8 cellular contexts compared by ENCODE assay signal in genomic region chr12:6699989-6700645, GRCh38. TPM values are rescaled to one million over a fixed set of nuclear protein-coding genes. Genes with fewer than 3 reads are reported as not detected.
DNase-seq lines count a peak whose midpoint lies in the region; ATAC-seq lines count a peak whose summit lies in the region.

No MANE protein-coding gene starts in this region.

- no peak overlapping the region for H3K27ac Mint-ChIP-seq in dendritic cell treated with granulocyte-macrophage colony-stimulating factor and Interleukin-4, amounts not matched to agents 40 ng/mL and 50 ng/mL, for 4 days

- no peaks in the 10 kb centered on the region for H3K36me3 Mint-ChIP-seq in dendritic cell treated with granulocyte-macrophage colony-stimulating factor and Interleukin-4, amounts not matched to agents 40 ng/mL and 50 ng/mL, for 4 days (ENCODE audit: low read depth)

- H3K4me1 Mint-ChIP-seq in dendritic cell treated with granulocyte-macrophage colony-stimulating factor and Interleukin-4, amounts not matched to agents 40 ng/mL and 50 ng/mL, for 4 days (ENCODE audit: low read depth), result peaks cover 40% of the 10 kb centered on the region

- H3K27me3 Mint-ChIP-seq in dendritic cell treated with granulocyte-macrophage colony-stimulating factor and Interleukin-4, amounts not matched to agents 40 ng/mL and 50 ng/mL, for 4 days, result peaks cover 86% of the 10 kb centered on the region

- DNase-seq in ELR (ENCODE audit: low read depth) (peak; percentile 24), SJCRH30 (peak; percentile 17 to 36), NCI-H1436 (lab: John Stamatoyannopoulos, UW) (no peak), superior temporal gyrus (ENCODE audit: extremely low spot score) (no peak), T1000 (lab: John Stamatoyannopoulos, UW) (no peak)

- H3K9me3 ChIP-seq in SJCRH30 (replicated peaks) (no peaks in the 10 kb centered on the region; the same call in 1 of the 2 replicates), muscle layer of duodenum (ENCODE audit: control insufficient read depth in 1 of 2, low read length in 2 of 2) (peaks cover 0 to 6% of the 10 kb centered on the region in 2 donors)

- peak overlapping the region; percentile 17 for H3K4me3 Mint-ChIP-seq in dendritic cell treated with granulocyte-macrophage colony-stimulating factor and Interleukin-4, amounts not matched to agents 40 ng/mL and 50 ng/mL, for 4 days

- H3K4me3 ChIP-seq in SJCRH30 (peak overlapping the region; percentile 58), muscle layer of duodenum (ENCODE audit: low read depth in 1 of 2, low read length in 2 of 2) (peak overlapping the region; percentile 11 to 65)

- peaks cover 40% of the 10 kb centered on the region for H3K27me3 ChIP-seq in SJCRH30
- peaks cover 22% of the 10 kb centered on the region for H3K27me3 ChIP-seq in muscle layer of duodenum (ENCODE audit: low read depth, low read length)

- no peak for ATAC-seq in GM21717 (IDR thresholded peaks at IDR 0.05; ENCODE audit: unreplicated experiment)

- H3K4me1 ChIP-seq in SJCRH30, result peaks cover 4% of the 10 kb centered on the region; the same call in 1 of the 2 replicates
- H3K4me1 ChIP-seq in muscle layer of duodenum (ENCODE audit: control insufficient read depth in 1 of 2, insufficient read depth in 2 of 2, low read length in 2 of 2), result peaks cover 0 to 9% of the 10 kb centered on the region in 2 donors

- intact Hi-C loops in dendritic cell treated with granulocyte-macrophage colony-stimulating factor and Interleukin-4, amounts not matched to agents 40 ng/mL and 50 ng/mL, for 4 days (cut with micrococcal nuclease), result no loop called here

- H3K27ac ChIP-seq in SJCRH30 (no peak overlapping the region), muscle layer of duodenum (ENCODE audit: low read length) (no peak overlapping the region)

- H3K9me3 Mint-ChIP-seq in dendritic cell treated with granulocyte-macrophage colony-stimulating factor and Interleukin-4, amounts not matched to agents 40 ng/mL and 50 ng/mL, for 4 days, result no peaks in the 10 kb centered on the region

- H3K36me3 ChIP-seq in SJCRH30 (no peaks in the 10 kb centered on the region), muscle layer of duodenum (ENCODE audit: control insufficient read depth in 1 of 2, insufficient read depth in 2 of 2, low read length in 2 of 2) (no peaks in the 10 kb centered on the region)

RNA-seq across cellular contexts. Expression of gene PIANP, which starts 0.5 kb away (rescaled TPM):
- total RNA-seq in SJCRH30 (2014; rRNA removed; shearing (Covaris generic)), result 0.15 and 0.28 TPM in 2 replicates

RNA-seq across cellular contexts. Expression of gene ZNF384, which starts 10.9 kb away (rescaled TPM):
- 40.5 and 46.5 TPM in 2 replicates for total RNA-seq in SJCRH30 (2014; rRNA removed; shearing (Covaris generic))

RNA-seq across cellular contexts. Expression of gene COPS7A, which starts 23.7 kb away (rescaled TPM):
- 34.1 and 35.9 TPM in 2 replicates for total RNA-seq in SJCRH30 (2014; rRNA removed; shearing (Covaris generic))

RNA-seq across cellular contexts. Expression of gene ING4, which starts 37.2 kb away (rescaled TPM):
- 25.1 and 28.7 TPM in 2 replicates for total RNA-seq in SJCRH30 (2014; rRNA removed; shearing (Covaris generic))

RNA-seq across cellular contexts. Expression of gene MLF2, which starts 52.8 kb away (rescaled TPM):
- 161 and 175 TPM in 2 replicates for total RNA-seq in SJCRH30 (2014; rRNA removed; shearing (Covaris generic))

Comparison
In these comparisons a context has a peak if more than half of its experiments do, and no peak if none do; other contexts are left out.
1. DNase-seq: peak in ELR (single experiment) and SJCRH30 (2 of 2); none in NCI-H1436 (single experiment), superior temporal gyrus (single experiment) and T1000 (single experiment).